In the genomic region with DNA sequence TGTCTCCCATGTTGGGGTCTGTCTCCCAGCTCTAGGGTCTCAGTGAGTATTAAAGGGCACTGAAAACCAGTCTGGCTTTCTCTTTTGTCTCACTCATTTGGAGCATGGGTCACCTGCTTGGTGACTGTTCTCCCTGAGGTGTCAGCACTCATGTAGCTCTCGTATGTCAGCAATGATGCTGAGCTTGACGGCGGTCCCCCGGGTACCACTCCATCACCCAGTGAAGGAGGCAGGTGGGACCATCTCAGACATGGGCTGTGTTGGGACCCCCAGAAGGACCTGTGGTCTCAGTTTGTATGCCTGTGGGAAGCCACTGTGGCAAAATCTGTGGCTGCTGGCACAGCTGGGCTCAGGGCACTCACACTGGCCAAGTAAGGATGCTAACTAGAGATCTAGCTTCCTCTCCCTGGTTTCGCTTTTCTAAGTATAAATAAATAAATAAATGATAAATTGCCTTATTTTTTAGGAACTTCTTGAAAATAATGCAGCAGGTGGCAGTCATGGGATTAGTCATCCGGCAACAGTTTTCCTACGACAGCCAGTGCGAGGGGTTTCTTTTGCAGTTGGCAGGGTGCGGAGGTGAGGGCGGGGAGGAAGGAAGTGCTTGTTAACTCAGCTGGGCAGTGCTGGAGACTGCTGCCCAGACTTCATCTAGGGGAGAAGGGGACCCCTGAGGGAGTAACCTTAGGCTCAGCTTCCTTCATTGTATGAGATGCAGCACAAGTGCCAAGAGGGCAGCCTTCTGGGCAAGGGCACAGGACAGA, we compare ENCODE assay signal across 21 cellular contexts. TPM values are rescaled to one million over a fixed set of nuclear protein-coding genes. Genes with fewer than 3 reads are reported as not detected.
DNase-seq lines count a peak whose midpoint lies in the region; ATAC-seq, FAIRE-seq and TF ChIP-seq lines count a peak whose summit lies in the region.
"Had no signal": no experiment of that assay in that cellular context is flagged by ENCODE, and none has a peak within 500 bp of the region (broad histone marks: within the 10 kb centered on the region; RNA-seq: fewer than 3 reads in every experiment).

No MANE protein-coding gene starts in this region.

- intact Hi-C loops in GM12878 (cut with micrococcal nuclease; ENCODE audit: unreplicated experiment): loop anchor here (2.0 kb wide), 1 partner anchor 37 kb away; no protein-coding TSS in a partner anchor

- TF ChIP-seq POLR2A in GM12878 (IDR thresholded peaks at IDR 0.05; ENCODE audit: low read depth, low read length): no peak

- no peaks in the 10 kb centered on the region for H3K79me2 ChIP-seq in GM12878 (ENCODE audit: control insufficient read depth, insufficient read depth, low read length)

- peaks cover 64% of the 10 kb centered on the region for H3K4me1 Mint-ChIP-seq in stimulated activated naive CD8-positive, alpha-beta T cell treated with anti-CD3 and anti-CD28 coated beads, Interleukin-15, amount 100 ng/mL, for 72 hours
- H3K4me1 Mint-ChIP-seq: nephron had no signal

- peak overlapping the region; percentile 23; the same call in 1 of the 2 replicates for H3K4me2 ChIP-seq in GM12878 (ENCODE audit: control insufficient read depth, insufficient read depth)

- CTCF ChIA-PET in GM12878 (lab: Yijun Ruan, JAX): interaction anchor here (0.6 to 8.5 kb wide), 10 partner anchors 9 to 178 kb away, joined by 3 to 57 read pairs (median 3); a partner anchor contains a TSS

- in situ Hi-C loops in GM12878 (cut with MboI): no loop called here

- H3K9me3 Mint-ChIP-seq in stimulated activated naive CD8-positive, alpha-beta T cell treated with anti-CD3 and anti-CD28 coated beads, Interleukin-15, amount 100 ng/mL, for 72 hours: no peaks in the 10 kb centered on the region
- H3K9me3 Mint-ChIP-seq: H9, nephron had no signal

- H3K36me3 ChIP-seq in GM12878 (ENCODE audit: control insufficient read depth in 2 of 2, insufficient read depth in 2 of 2, low read length in 1 of 2): no peaks in the 10 kb centered on the region
- H3K36me3 ChIP-seq: cardiac muscle cell, lower lobe of right lung, prostate gland had no signal

- TF ChIP-seq RAD21 in GM12878 (IDR thresholded peaks at IDR 0.05; ENCODE audit: insufficient read depth, low read depth, low read length): no peak

- TF ChIP-seq EP300 in GM12878 (IDR thresholded peaks at IDR 0.05; ENCODE audit: borderline replicate concordance in 1 of 2, control insufficient read depth in 1 of 2, low read depth in 2 of 2, low read length in 2 of 2): no peak

- peak; percentile 33 to 47 for ATAC-seq in activated CD4-positive, CD25-positive, alpha-beta regulatory T cell treated with anti-CD3 and anti-CD28 coated beads, Interleukin-2, amount 50 U/mL, for 24 hours
- 0 out of 3 replicates have a peak, but pooled peaks have one; percentile 3 for ATAC-seq in GM12878
- ATAC-seq in stimulated activated naive CD8-positive, alpha-beta T cell treated with anti-CD3 and anti-CD28 coated beads, Interleukin-15, amount 100 ng/mL, for 72 hours: peak; percentile 45
- ATAC-seq: lower lobe of right lung, PC-3 had no signal

- H3K4me3 Mint-ChIP-seq in stimulated activated naive CD8-positive, alpha-beta T cell treated with anti-CD3 and anti-CD28 coated beads, Interleukin-15, amount 100 ng/mL, for 72 hours: peak overlapping the region; percentile 58 to 70
- H3K4me3 Mint-ChIP-seq: H9, nephron had no signal

- TF ChIP-seq CTCF in GM12878 (IDR thresholded peaks at IDR 0.05 in 2 of 3, conservative IDR thresholded peaks at IDR 0.05 in 1 of 3; ENCODE audit: control insufficient read depth in 2 of 3, extremely low read depth in 1 of 3, insufficient read depth in 1 of 3, low read depth in 3 of 3, low read length in 3 of 3): no peak

- no TSS peak for BruUV-seq in GM12878 (replicated peaks; lab: Mats Ljungman, UMichigan)

- H3K27me3 ChIP-seq in GM12878 (replicated peaks in 1 of 2; ENCODE audit: control insufficient read depth in 2 of 2, insufficient read depth in 2 of 2, low read length in 1 of 2): no peaks in the 10 kb centered on the region
- H3K27me3 ChIP-seq: cardiac muscle cell had no signal

- H3K9me3 ChIP-seq in GM12878 (replicated peaks; ENCODE audit: control insufficient read depth, insufficient read depth, low read length): no peaks in the 10 kb centered on the region; the same call in 2 of the 3 replicates
- H3K9me3 ChIP-seq: lower lobe of right lung, prostate gland had no signal

- FAIRE-seq in GM12878 (lab: Jason Lieb, UNC): no peak
- FAIRE-seq: urothelium cell line had no signal

- WGBS in GM12878 (ENCODE audit: insufficient coverage, insufficient replicate concordance, low lambda C conversion rate, missing lambda C conversion rate): 52% methylated on average over 10 of the region's 10 CpGs

- SMC1A ChIA-PET in GM12878 (lab: Charles Lee; ENCODE audit: uncharacterized antibody, unreplicated experiment): interaction anchor here (0.7 to 3.9 kb wide), 13 partner anchors 9 to 431 kb away, joined by 3 to 27 read pairs (median 5); a partner anchor contains a TSS

- RAD21 ChIA-PET in GM12878 (lab: Charles Lee; ENCODE audit: unreplicated experiment): interaction anchor here (0.8 to 2.1 kb wide), 4 partner anchors 11 to 109 kb away, joined by 3 to 19 read pairs (median 8); a partner anchor contains a TSS

- H3K27me3 Mint-ChIP-seq in stimulated activated naive CD8-positive, alpha-beta T cell treated with anti-CD3 and anti-CD28 coated beads, Interleukin-15, amount 100 ng/mL, for 72 hours: peaks cover 8% of the 10 kb centered on the region

- H4K20me1 ChIP-seq in GM12878 (ENCODE audit: control insufficient read depth, insufficient read depth): no peaks in the 10 kb centered on the region

- no peak overlapping the region for H3K4me3 ChIP-seq in GM12878
- H3K4me3 ChIP-seq: cardiac muscle cell, lower lobe of right lung, prostate gland had no signal

- DNase-seq in activated CD4-positive, CD25-positive, alpha-beta regulatory T cell (lab: John Stamatoyannopoulos, UW): no peak
- peak; percentile 7 for DNase-seq in stimulated activated CD4-positive, alpha-beta T cell treated with anti-CD3 and anti-CD28 coated beads, Interleukin-4, amount 100 ng/mL, for 24 hours
- no peak for DNase-seq in stimulated activated CD4-positive, alpha-beta T cell treated with anti-CD3 and anti-CD28 coated beads, Interleukin-4, amount 100 ng/mL, for 4 hours
- DNase-seq in GM12878 (ENCODE audit: low read depth, low spot score) (no peak), Kasumi-1 (lab: John Stamatoyannopoulos, UW) (no peak)
- DNase-seq in stimulated activated naive CD8-positive, alpha-beta T cell treated with anti-CD3 and anti-CD28 coated beads, Interleukin-15, amount 100 ng/mL, for 72 hours: peak in 1 of 2 donors; percentile 32
- DNase-seq in stimulated activated naive CD4-positive, alpha-beta T cell (lab: John Stamatoyannopoulos, UW): no peak
- DNase-seq: DND-41, H9, lower lobe of right lung, NCI-H1092 treated with DMSO at 0.1 percent for 48 hours, NCI-H2081 treated with DMSO at 0.1 percent for 48 hours, NCI-H524 treated with DMSO at 0.1 percent for 48 hours, PC-3, T-helper 9 cell had no signal

- no peak overlapping the region for H3K27ac ChIP-seq in GM12878 (ENCODE audit: control insufficient read depth, insufficient read depth)
- H3K27ac ChIP-seq: C4-2B, cardiac muscle cell, lower lobe of right lung, prostate gland had no signal

- POLR2A ChIA-PET in GM12878 (lab: Charles Lee): interaction anchor here (0.9 to 1.5 kb wide), 5 partner anchors 32 to 136 kb away, joined by 3 to 5 read pairs (median 3); a partner anchor contains a TSS

- peak overlapping the region in 1 of 2 donors; percentile 83 for H3K27ac Mint-ChIP-seq in stimulated activated naive CD8-positive, alpha-beta T cell treated with anti-CD3 and anti-CD28 coated beads, Interleukin-15, amount 100 ng/mL, for 72 hours
- H3K27ac Mint-ChIP-seq: nephron had no signal

- no peak overlapping the region for H3K9ac ChIP-seq in GM12878 (ENCODE audit: control insufficient read depth, insufficient read depth, low read length)

- H2AFZ ChIP-seq in GM12878 (ENCODE audit: control insufficient read depth, low read depth, low read length): no peak overlapping the region

- H3K4me1 ChIP-seq in GM12878 (ENCODE audit: control insufficient read depth, insufficient read depth, low read length): peaks cover 52% of the 10 kb centered on the region
- H3K4me1 ChIP-seq: lower lobe of right lung, prostate gland had no signal

TF ChIP-seq in GM12878, 131 proteins besides CTCF, POLR2A, EP300 and RAD21 (continues in another document):
- TF ChIP-seq TARDBP (IDR thresholded peaks at IDR 0.05; ENCODE audit: borderline replicate concordance) (no peak), SUZ12 (IDR thresholded peaks at IDR 0.05; ENCODE audit: unreplicated experiment) (no peak), CHD2 (IDR thresholded peaks at IDR 0.05; ENCODE audit: borderline replicate concordance, low read depth, low read length) (no peak), RB1 (IDR thresholded peaks at IDR 0.05; ENCODE audit: borderline replicate concordance) (no peak)
- TF ChIP-seq, protein P1, sequence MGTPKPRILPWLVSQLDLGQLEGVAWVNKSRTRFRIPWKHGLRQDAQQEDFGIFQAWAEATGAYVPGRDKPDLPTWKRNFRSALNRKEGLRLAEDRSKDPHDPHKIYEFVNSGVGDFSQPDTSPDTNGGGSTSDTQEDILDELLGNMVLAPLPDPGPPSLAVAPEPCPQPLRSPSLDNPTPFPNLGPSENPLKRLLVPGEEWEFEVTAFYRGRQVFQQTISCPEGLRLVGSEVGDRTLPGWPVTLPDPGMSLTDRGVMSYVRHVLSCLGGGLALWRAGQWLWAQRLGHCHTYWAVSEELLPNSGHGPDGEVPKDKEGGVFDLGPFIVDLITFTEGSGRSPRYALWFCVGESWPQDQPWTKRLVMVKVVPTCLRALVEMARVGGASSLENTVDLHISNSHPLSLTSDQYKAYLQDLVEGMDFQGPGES (IDR thresholded peaks at IDR 0.05): no peak

RNA-seq across cellular contexts. Expression of a gene that starts 48.8 kb away (rescaled TPM):
- 3.7 and 5.0 TPM in 2 replicates for total RNA-seq in GM12878 (2013; cell fraction: nucleolus; rRNA removed)
- total RNA-seq in GM12878 (2014; rRNA removed) (5.0 and 5.8 TPM in 2 replicates), GM12878 (2014; rRNA removed; fragmentation: Illumina TruSeq; extraction: Trizol) (3.4 and 3.5 TPM in 2 replicates), GM12878 (2021) (7.3 and 7.7 TPM in 2 replicates)
- polyA plus RNA-seq in GM12878 (2011; ENCODE audit: low read depth): 0.49 TPM
- polyA plus RNA-seq in GM12878 (2011; rRNA removed) (0.39 and 0.77 TPM in 2 replicates), GM12878 (2014; fragmentation: Illumina TruSeq; extraction: Trizol) (2.8 and 4.5 TPM in 2 replicates), GM12878 (2014; fragmentation: Nextera tagmentation; extraction: Ambion mirVana) (under 1 TPM; 0.11 to 0.26 TPM), GM12878 (2014; rRNA removed) (5.0 and 5.7 TPM in 2 replicates), GM12878 (2016; fragmentation: Nextera tagmentation; extraction: Ambion mirVana) (1 to 10 TPM; 3.5 to 3.7 TPM)
- polyA plus RNA-seq in GM12878 (2011; cell fraction: cytosol; rRNA removed): 0.46 and 0.74 TPM in 2 replicates
- polyA plus RNA-seq in GM12878 (2011; cell fraction: nucleus; rRNA removed): 1.1 and 1.2 TPM in 2 replicates
- polyA plus RNA-seq in GM12878 (2012): 0.91 and 1.3 TPM in 2 replicates
- 0.77 and 1.2 TPM in 2 replicates for polyA minus RNA-seq in GM12878 (2011; rRNA and poly(A)+ RNA removed)
- polyA minus RNA-seq in GM12878 (2011; cell fraction: cytosol; rRNA and poly(A)+ RNA removed): 2.0 and 2.1 TPM in 2 replicates
- 0.85 and 1.7 TPM in 2 replicates for polyA minus RNA-seq in GM12878 (2011; cell fraction: nucleus; rRNA and poly(A)+ RNA removed)
